In the genomic region with DNA sequence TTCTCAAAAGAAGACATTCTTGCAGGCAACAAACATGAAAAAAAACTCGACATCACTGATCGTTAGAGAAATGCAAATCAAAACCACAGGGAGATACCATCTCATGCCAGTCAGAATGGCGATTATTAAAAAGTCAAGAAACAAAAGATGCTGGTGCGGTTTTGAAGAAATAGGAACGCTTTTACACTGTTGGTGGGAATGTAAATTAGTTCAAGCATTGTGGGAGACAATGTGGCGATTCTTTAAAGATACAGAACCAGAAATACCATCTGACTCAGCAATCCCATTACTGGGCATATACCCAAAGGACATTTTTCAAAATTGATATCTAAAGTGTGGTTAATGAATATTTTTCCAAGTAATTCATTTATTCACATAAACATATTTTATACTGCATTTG, we compare ENCODE assay signal across 29 cellular contexts. TPM values are rescaled to one million over a fixed set of nuclear protein-coding genes. Genes with fewer than 3 reads are reported as not detected.
"Had no signal": no experiment of that assay in that cellular context is flagged by ENCODE, and none has a peak within 500 bp of the region (broad histone marks: within the 10 kb centered on the region; RNA-seq: fewer than 3 reads in every experiment).

No MANE protein-coding gene starts in this region.

- H3K27me3 Mint-ChIP-seq: activated B cell treated with CpG ODN at 0.5 μM for 24 hours; activated CD8-positive, alpha-beta T cell treated with anti-CD3 and anti-CD28 coated beads for 36 hours; activated naive CD8-positive, alpha-beta T cell; activated T-helper 17 cell treated with anti-CD3 and anti-CD28 coated beads, Interleukin-2, amount 50 U/mL, for 72 hours; T-helper 17 cell had no signal

- ATAC-seq: activated CD4-positive, CD25-positive, alpha-beta regulatory T cell treated with anti-CD3 and anti-CD28 coated beads, Interleukin-2, amount 50 U/mL, for 24 hours; activated CD8-positive, alpha-beta T cell treated with anti-CD3 and anti-CD28 coated beads for 36 hours; activated T-cell treated with anti-CD3 and anti-CD28 coated beads, Interleukin-2, amount 50 U/mL, for 4 hours; activated T-helper 17 cell treated with anti-CD3 and anti-CD28 coated beads, Interleukin-2, amount 50 U/mL, for 72 hours; body of pancreas; esophagus mucosa; T-helper 17 cell had no signal

- H3K4me1 Mint-ChIP-seq: activated B cell treated with CpG ODN at 0.5 μM for 24 hours; activated T-helper 17 cell treated with anti-CD3 and anti-CD28 coated beads, Interleukin-2, amount 50 U/mL, for 72 hours; T-helper 17 cell had no signal

- DNase-seq: activated B cell treated with CpG ODN at 0.5 μM for 24 hours; activated CD4-positive, alpha-beta T cell treated with anti-CD3 and anti-CD28 coated beads for 48 hours; activated CD4-positive, alpha-beta T cell treated with anti-CD3 and anti-CD28 coated beads, Interleukin-2, amount 50 U/mL, for 1 hour; activated CD4-positive, alpha-beta T cell treated with anti-CD3 and anti-CD28 coated beads, Interleukin-2, amount 50 U/mL, for 48 hours; activated CD8-positive, alpha-beta memory T cell treated with anti-CD3 and anti-CD28 coated beads for 24 hours; activated CD8-positive, alpha-beta T cell treated with anti-CD3 and anti-CD28 coated beads for 36 hours; activated effector memory CD4-positive, alpha-beta T cell treated with Interleukin-2 at 50 U/mL for 16 hours; activated gamma-delta T cell treated with Interleukin-2 at 50 U/mL for 16 hours; activated naive CD4-positive, alpha-beta T cell treated with anti-CD3 and anti-CD28 coated beads, Interleukin-2, amount 50 U/mL, for 16 hours; activated naive CD4-positive, alpha-beta T cell treated with Interleukin-2 at 50 U/mL for 16 hours; activated T-cell treated with anti-CD3 and anti-CD28 coated beads, Interleukin-2, amount 50 U/mL, for 4 hours; amniotic stem cell; anterior cingulate cortex; body of pancreas; caudate nucleus; cortex of kidney; effector CD8-positive, alpha-beta T cell; foreskin fibroblast; head of caudate nucleus; hippocampal formation; T-helper 17 cell; T1000; WERI-Rb-1 had no signal

- H3K36me3 Mint-ChIP-seq: activated naive CD8-positive, alpha-beta T cell had no signal

- H3K4me3 ChIP-seq: body of pancreas had no signal

- H3K27ac Mint-ChIP-seq: activated B cell treated with CpG ODN at 0.5 μM for 24 hours; activated CD8-positive, alpha-beta T cell treated with anti-CD3 and anti-CD28 coated beads for 36 hours; activated naive CD8-positive, alpha-beta T cell; activated T-helper 17 cell treated with anti-CD3 and anti-CD28 coated beads, Interleukin-2, amount 50 U/mL, for 72 hours; T-helper 17 cell; T-helper 2 cell treated with Interferon-gamma antibody and Interleukin-4, amounts not matched to agents 5 μg/mL and 100 μg/mL, for 36 hours had no signal

- H3K4me1 ChIP-seq: body of pancreas had no signal

- H3K4me3 Mint-ChIP-seq: activated B cell treated with CpG ODN at 0.5 μM for 24 hours; activated CD8-positive, alpha-beta T cell treated with anti-CD3 and anti-CD28 coated beads for 36 hours; activated naive CD8-positive, alpha-beta T cell; activated T-cell treated with anti-CD3 and anti-CD28 coated beads, Interleukin-2, amount 50 U/mL, for 4 hours; activated T-helper 17 cell treated with anti-CD3 and anti-CD28 coated beads, Interleukin-2, amount 50 U/mL, for 72 hours; T-helper 17 cell; T-helper 2 cell treated with Interferon-gamma antibody and Interleukin-4, amounts not matched to agents 5 μg/mL and 100 μg/mL, for 36 hours had no signal

- H3K27ac ChIP-seq: body of pancreas, epithelial cell of prostate, WERI-Rb-1 had no signal

- H3K9me3 ChIP-seq: body of pancreas had no signal

- H3K36me3 ChIP-seq: WERI-Rb-1 had no signal

- H3K9me3 Mint-ChIP-seq: activated B cell treated with CpG ODN at 0.5 μM for 24 hours had no signal

- H3K27me3 ChIP-seq: body of pancreas had no signal

RNA-seq across cellular contexts. Expression of gene LIN7A, which starts 39.6 kb away (rescaled TPM):
- total RNA-seq: activated B cell treated with CpG ODN at 0.5 μM for 24 hours; activated CD8-positive, alpha-beta T cell treated with anti-CD3 and anti-CD28 coated beads for 36 hours; activated T-helper 17 cell treated with anti-CD3 and anti-CD28 coated beads, Interleukin-2, amount 50 U/mL, for 72 hours had no signal
